ENCODE assay signal across 20 cellular contexts in genomic region chr15:60691508-60692047, GRCh38.
A peak's percentile ranks its signal among the peaks of the same experiment; 100 is the strongest.
DNase-seq lines count a peak whose midpoint lies in the region; ATAC-seq and TF ChIP-seq lines count a peak whose summit lies in the region.
"Had no signal": no experiment of that assay in that cellular context is flagged by ENCODE, and none has a peak within 500 bp of the region (broad histone marks: within the 10 kb centered on the region; RNA-seq: fewer than 3 reads in every experiment).

No MANE protein-coding gene starts in this region.

- H3K9ac ChIP-seq in mesendoderm (ENCODE audit: low read length), result no peak overlapping the region
- H3K9ac ChIP-seq: BLaER1 treated with 17β-estradiol and CSF1 and Interleukin-3, amounts not matched to agents 10 nM and 100 nM had no signal

- no peak for ATAC-seq in activated T-helper 17 cell treated with anti-CD3 and anti-CD28 coated beads, Interleukin-2, amount 50 U/mL, for 72 hours (replicated peaks)
- ATAC-seq in left colon, result peak; percentile 85
- ATAC-seq in CD4-positive, alpha-beta T cell (ENCODE audit: poor library complexity), result no peak

- H3K27me3 Mint-ChIP-seq in activated T-helper 17 cell treated with anti-CD3 and anti-CD28 coated beads, Interleukin-2, amount 50 U/mL, for 72 hours, result no peaks in the 10 kb centered on the region
- H3K27me3 Mint-ChIP-seq in CD4-positive, alpha-beta T cell, result no peaks in the 10 kb centered on the region

- no peak overlapping the region for H3K4ac ChIP-seq in mesendoderm (ENCODE audit: low read depth, low read length)

- no peak overlapping the region for H3K27ac ChIP-seq in mesendoderm (ENCODE audit: low read depth, low read length)
- no peak overlapping the region for H3K27ac ChIP-seq in CD4-positive, alpha-beta T cell (ENCODE audit: low read depth, low read length)
- H3K27ac ChIP-seq: 22Rv1; BLaER1 treated with 17β-estradiol and CSF1 and Interleukin-3, amounts not matched to agents 10 nM and 100 nM had no signal

- H2BK120ac ChIP-seq in mesendoderm (ENCODE audit: low read depth, low read length), result no peak overlapping the region

- H3K4me2 ChIP-seq in mesendoderm (ENCODE audit: low read length), result no peak overlapping the region
- H3K4me2 ChIP-seq: BLaER1 treated with 17β-estradiol and CSF1 and Interleukin-3, amounts not matched to agents 10 nM and 100 nM had no signal

- H2BK5ac ChIP-seq in mesendoderm (ENCODE audit: low read length), result no peak overlapping the region

- no peak overlapping the region for H2BK15ac ChIP-seq in mesendoderm (replicated peaks; ENCODE audit: low read depth)

- no CpG with 5 or more reads among the region's 2 CpGs for WGBS in mesendoderm (ENCODE audit: extremely low coverage, insufficient coverage, low lambda C conversion rate)

- intact Hi-C loops in left colon (cut with DNase I, micrococcal nuclease), result no loop called here
- intact Hi-C loops in CD4-positive, alpha-beta T cell (cut with DNase I, micrococcal nuclease), result no loop called here

- H3K56ac ChIP-seq in mesendoderm (ENCODE audit: low read length), result peak overlapping the region; percentile 18

- H3K9me3 Mint-ChIP-seq in activated T-helper 17 cell treated with anti-CD3 and anti-CD28 coated beads, Interleukin-2, amount 50 U/mL, for 72 hours, result no peaks in the 10 kb centered on the region
- no peaks in the 10 kb centered on the region for H3K9me3 Mint-ChIP-seq in CD4-positive, alpha-beta T cell
- H3K9me3 Mint-ChIP-seq: CD8-positive, alpha-beta memory T cell had no signal

- TF ChIP-seq CTCF in CD4-positive, alpha-beta T cell (IDR thresholded peaks at IDR 0.05), result no peak

- H3K4me1 Mint-ChIP-seq in activated T-helper 17 cell treated with anti-CD3 and anti-CD28 coated beads, Interleukin-2, amount 50 U/mL, for 72 hours, result peaks cover 59% of the 10 kb centered on the region
- H3K4me1 Mint-ChIP-seq in CD4-positive, alpha-beta T cell (ENCODE audit: low read depth), result peaks cover 44% of the 10 kb centered on the region
- H3K4me1 Mint-ChIP-seq: B cell, CD14-positive monocyte had no signal

- H3K4me3 ChIP-seq in mesendoderm (ENCODE audit: low read length), result no peak overlapping the region
- H3K4me3 ChIP-seq: BLaER1 treated with 17β-estradiol and CSF1 and Interleukin-3, amounts not matched to agents 10 nM and 100 nM had no signal

- no peaks in the 10 kb centered on the region for H3K27me3 ChIP-seq in mesendoderm (ENCODE audit: insufficient read depth, low read length, poor library complexity)
- H3K27me3 ChIP-seq in CD4-positive, alpha-beta T cell (ENCODE audit: control insufficient read depth, insufficient read depth, low read length), result no peaks in the 10 kb centered on the region
- H3K27me3 ChIP-seq: BLaER1 treated with 17β-estradiol and CSF1 and Interleukin-3, amounts not matched to agents 10 nM and 100 nM had no signal

- H4K5ac ChIP-seq in mesendoderm (ENCODE audit: low read length), result no peak overlapping the region

- H3K23ac ChIP-seq in mesendoderm (ENCODE audit: low read length), result no peak overlapping the region

- POLR2A ChIA-PET in CD4-positive, alpha-beta T cell (lab: Charles Lee), result no interaction called here

- H3K18ac ChIP-seq in mesendoderm (ENCODE audit: low read length), result no peak overlapping the region

- H3K27ac Mint-ChIP-seq in activated T-helper 17 cell treated with anti-CD3 and anti-CD28 coated beads, Interleukin-2, amount 50 U/mL, for 72 hours, result peak overlapping the region; percentile 63
- no peak overlapping the region for H3K27ac Mint-ChIP-seq in CD4-positive, alpha-beta T cell
- H3K27ac Mint-ChIP-seq: B cell, CD14-positive monocyte had no signal

- H4K8ac ChIP-seq in mesendoderm (ENCODE audit: low read depth, low read length), result no peak overlapping the region

- CTCF ChIA-PET in CD4-positive, alpha-beta T cell (lab: Charles Lee), result interaction anchor here (1.2 to 1.3 kb wide), 2 partner anchors 12 to 14 kb away, joined by 3 read pairs; no protein-coding TSS in a partner anchor

- H2AK5ac ChIP-seq in mesendoderm (ENCODE audit: low read length), result no peak overlapping the region

- H3K79me2 ChIP-seq in mesendoderm (ENCODE audit: control insufficient read depth, insufficient read depth, low read length), result no peaks in the 10 kb centered on the region

- peaks cover 11% of the 10 kb centered on the region for H3K36me3 Mint-ChIP-seq in activated T-helper 17 cell treated with anti-CD3 and anti-CD28 coated beads, Interleukin-2, amount 50 U/mL, for 72 hours (ENCODE audit: low read depth)
- no peaks in the 10 kb centered on the region for H3K36me3 Mint-ChIP-seq in CD4-positive, alpha-beta T cell (ENCODE audit: low read depth)
- H3K36me3 Mint-ChIP-seq: CD14-positive monocyte had no signal

- no peaks in the 10 kb centered on the region for H3K36me3 ChIP-seq in mesendoderm (ENCODE audit: control insufficient read depth, insufficient read depth, low read length)
- H3K36me3 ChIP-seq: BLaER1 treated with 17β-estradiol and CSF1 and Interleukin-3, amounts not matched to agents 10 nM and 100 nM had no signal

- DNase-seq in NCI-H82 (lab: John Stamatoyannopoulos, UW) (peak; percentile 42), NCI-H82 treated with DMSO at 0.1 percent for 48 hours (lab: John Stamatoyannopoulos, UW; ENCODE audit: unreplicated experiment) (no peak), left colon (no peak), mesendoderm (no peak), HPDE6-E6E7 (ENCODE audit: extremely low spot score) (no peak), CD1c-positive myeloid dendritic cell (ENCODE audit: extremely low spot score) (no peak)
- DNase-seq in CD4-positive, alpha-beta T cell, result no peak
- DNase-seq: CD8-positive, alpha-beta memory T cell; DMS 273 treated with DMSO at 0.1 percent for 48 hours; DMS79; EL; GDM1; GOT3; H7; HCEC 1CT had no signal

- H3K4me3 Mint-ChIP-seq in activated T-helper 17 cell treated with anti-CD3 and anti-CD28 coated beads, Interleukin-2, amount 50 U/mL, for 72 hours, result no peak overlapping the region
- H3K4me3 Mint-ChIP-seq in CD4-positive, alpha-beta T cell, result no peak overlapping the region
- H3K4me3 Mint-ChIP-seq: B cell; CD14-positive monocyte; CD8-positive, alpha-beta memory T cell had no signal

- H3K4me1 ChIP-seq in mesendoderm (ENCODE audit: control insufficient read depth, low read depth, low read length), result no peaks in the 10 kb centered on the region
- H3K4me1 ChIP-seq: BLaER1 treated with 17β-estradiol and CSF1 and Interleukin-3, amounts not matched to agents 10 nM and 100 nM had no signal

- H3K79me1 ChIP-seq in mesendoderm (ENCODE audit: low read length), result no peaks in the 10 kb centered on the region

- H3K9me3 ChIP-seq in CD4-positive, alpha-beta T cell (ENCODE audit: control insufficient read depth, low read length), result no peaks in the 10 kb centered on the region
- H3K9me3 ChIP-seq: BLaER1 treated with 17β-estradiol and CSF1 and Interleukin-3, amounts not matched to agents 10 nM and 100 nM had no signal
